ENCODE assay signal across 8 cellular contexts in the genomic region with DNA sequence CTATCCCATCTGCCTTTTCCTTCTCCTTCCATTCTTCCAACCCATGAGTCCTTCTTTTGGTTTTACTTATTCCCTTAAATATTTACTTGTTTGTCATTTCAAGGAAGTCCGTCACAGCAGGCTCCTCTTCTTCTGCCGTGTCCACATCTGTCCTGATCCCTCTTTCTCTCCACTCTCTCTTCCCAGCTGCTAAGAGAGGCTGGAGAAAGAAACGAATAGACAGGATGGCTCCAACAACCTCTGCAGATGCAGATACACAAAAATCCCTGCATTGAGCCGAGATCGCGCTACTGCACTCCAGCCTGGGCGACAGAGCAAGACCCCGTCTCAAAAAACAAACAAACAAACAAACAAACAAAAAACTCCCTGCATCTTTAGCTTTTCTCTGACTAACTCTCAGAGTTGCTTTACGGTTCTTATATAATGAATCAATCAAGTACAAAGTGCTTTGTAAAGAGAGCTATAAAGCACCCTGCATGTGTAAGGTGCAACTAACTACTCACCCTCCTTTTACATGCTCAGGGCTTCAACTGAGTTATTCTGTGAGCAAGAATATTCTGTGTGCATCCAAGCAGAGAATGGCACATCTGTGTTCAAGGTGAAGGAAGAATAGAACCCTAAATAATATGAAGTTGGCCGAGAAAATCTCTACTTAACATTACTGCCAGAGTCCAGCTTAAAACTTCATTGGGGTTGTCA. TPM values are rescaled to one million over a fixed set of nuclear protein-coding genes. Genes with fewer than 3 reads are reported as not detected.
DNase-seq lines count a peak whose midpoint lies in the region; ATAC-seq and TF ChIP-seq lines count a peak whose summit lies in the region.

No MANE protein-coding gene starts in this region.

- peaks cover 6% of the 10 kb centered on the region for H3K27me3 Mint-ChIP-seq in endodermal cell (ENCODE audit: insufficient read depth)
- H3K27me3 Mint-ChIP-seq in progenitor cell of endocrine pancreas, result no peaks in the 10 kb centered on the region

- peaks cover 7% of the 10 kb centered on the region for H3F3A ChIP-seq in Loucy (ENCODE audit: low read depth)

- H3K4me3 ChIP-seq in GM12865 (ENCODE audit: low read depth, low read length) (peak overlapping the region; percentile 76), Loucy (ENCODE audit: low read length, poor library complexity, severe bottlenecking) (peak overlapping the region; percentile 94), endodermal cell (ENCODE audit: low read length) (peak overlapping the region; percentile 88)

- no peaks in the 10 kb centered on the region for H3K27me3 ChIP-seq in Loucy (ENCODE audit: insufficient read depth, low read length, poor library complexity, severe bottlenecking)
- no peaks in the 10 kb centered on the region for H3K27me3 ChIP-seq in endodermal cell (ENCODE audit: control insufficient read depth, insufficient read depth, low read length, poor library complexity, severe bottlenecking)

- H3K4me1 ChIP-seq in Loucy (ENCODE audit: insufficient read depth, low read length, poor library complexity, severe bottlenecking) (peaks cover 69% of the 10 kb centered on the region), endodermal cell (ENCODE audit: control insufficient read depth, insufficient read depth, low read length) (no peaks in the 10 kb centered on the region)

- TF ChIP-seq CTCF in GM12865 (IDR thresholded peaks at IDR 0.05; ENCODE audit: insufficient read depth, low read depth, low read length, missing control alignments) (no peak), Loucy (conservative IDR thresholded peaks at IDR 0.05; ENCODE audit: low read length) (no peak), endodermal cell (conservative IDR thresholded peaks at IDR 0.05) (no peak), progenitor cell of endocrine pancreas (IDR thresholded peaks at IDR 0.05; ENCODE audit: unreplicated experiment) (no peak)

- DNase-seq in GM12865 (ENCODE audit: low read depth), result no peak
- DNase-seq in endodermal cell, result no peak
- DNase-seq in progenitor cell of endocrine pancreas (ENCODE audit: low spot score, unreplicated experiment), result no peak
- no peak for DNase-seq in GM03348 (ENCODE audit: low spot score)

- H2AFZ ChIP-seq in Loucy (ENCODE audit: low read length), result peak overlapping the region; percentile 94

- H3K4me1 Mint-ChIP-seq in endodermal cell, result peaks cover 15% of the 10 kb centered on the region
- H3K4me1 Mint-ChIP-seq in progenitor cell of endocrine pancreas (ENCODE audit: low read depth), result peaks cover 37% of the 10 kb centered on the region

- ATAC-seq in GM21528 (IDR thresholded peaks at IDR 0.05; ENCODE audit: low FRiP score, unreplicated experiment), result no peak
- ATAC-seq in HG02642 (IDR thresholded peaks at IDR 0.05; ENCODE audit: poor library complexity, unreplicated experiment), result no peak
- ATAC-seq in GM19023 (IDR thresholded peaks at IDR 0.05; ENCODE audit: unreplicated experiment), result no peak

- peak overlapping the region; percentile 97 for H3K9ac ChIP-seq in Loucy (ENCODE audit: low read depth, low read length, poor library complexity, severe bottlenecking)
- peak overlapping the region; percentile 58 for H3K9ac ChIP-seq in endodermal cell (ENCODE audit: extremely low read depth, low read length, poor library complexity, severe bottlenecking)

- H3K36me3 ChIP-seq in Loucy (ENCODE audit: insufficient read depth, low read length) (no peaks in the 10 kb centered on the region), endodermal cell (ENCODE audit: control insufficient read depth, insufficient read depth, low read length) (no peaks in the 10 kb centered on the region)

- H3K27ac ChIP-seq in endodermal cell (ENCODE audit: low read depth, low read length), result no peak overlapping the region

- no peaks in the 10 kb centered on the region for H3K9me2 ChIP-seq in Loucy (replicated peaks; ENCODE audit: low read depth, low read length)

- H3K4me3 Mint-ChIP-seq in endodermal cell (peak overlapping the region; percentile 81), progenitor cell of endocrine pancreas (ENCODE audit: low read depth) (peak overlapping the region; percentile 90)

- WGBS in endodermal cell (ENCODE audit: insufficient coverage in 1 of 2, insufficient read length in 1 of 2), 2 experiments, result 85 to 100% methylated on average over 3 to 10 of the region's 10 CpGs

- H3K79me2 ChIP-seq in Loucy (ENCODE audit: insufficient read depth, low read length), result peaks cover 37% of the 10 kb centered on the region

- no peaks in the 10 kb centered on the region for H4K20me1 ChIP-seq in Loucy (ENCODE audit: insufficient read depth, low read length, poor library complexity, severe bottlenecking)

- H3K27ac Mint-ChIP-seq in endodermal cell, result no peak overlapping the region
- peak overlapping the region; percentile 94 for H3K27ac Mint-ChIP-seq in progenitor cell of endocrine pancreas

- no peaks in the 10 kb centered on the region for H3K36me3 Mint-ChIP-seq in endodermal cell (ENCODE audit: low read depth)
- peaks cover 41% of the 10 kb centered on the region for H3K36me3 Mint-ChIP-seq in progenitor cell of endocrine pancreas (ENCODE audit: insufficient read depth)

- H3K9me3 Mint-ChIP-seq in endodermal cell (peaks cover 11% of the 10 kb centered on the region), progenitor cell of endocrine pancreas (ENCODE audit: low read depth) (peaks cover 32% of the 10 kb centered on the region)

- peak overlapping the region; percentile 87 for H3K4me2 ChIP-seq in Loucy (ENCODE audit: low read depth, low read length, poor library complexity, severe bottlenecking)

- H3K9me3 ChIP-seq in Loucy (ENCODE audit: insufficient read depth, low read depth, low read length), result peaks cover 7% of the 10 kb centered on the region; the same call in 1 of the 2 replicates
- peaks cover 12% of the 10 kb centered on the region for H3K9me3 ChIP-seq in endodermal cell (ENCODE audit: control insufficient read depth, low read length)

RNA-seq across cellular contexts. Expression of gene SAMD13, which starts 3.8 kb away (rescaled TPM):
- total RNA-seq in endodermal cell (1 to 10 TPM; 1.8 to 2.5 TPM), progenitor cell of endocrine pancreas (10.4 and 14.3 TPM in 2 replicates)
- polyA plus RNA-seq in endodermal cell (2013, experiment 1 of 2), result 4.2 TPM
- 4.1 TPM for polyA plus RNA-seq in endodermal cell (2013, experiment 2 of 2)
